Comparison of ENCODE assay signal across 17 cellular contexts in genomic region chr6:15573376-15573775, GRCh38.
"Had no signal": no experiment of that assay in that cellular context is flagged by ENCODE, and none has a peak within 500 bp of the region (broad histone marks: within the 10 kb centered on the region; RNA-seq: fewer than 3 reads in every experiment).

No MANE protein-coding gene starts in this region.

- ATAC-seq: foreskin keratinocyte, left colon, left ventricle myocardium superior had no signal

- H3K36me3 ChIP-seq: neutrophil, right atrium auricular region had no signal

- H2AFZ ChIP-seq: hepatocyte had no signal

- H3K4me3 ChIP-seq: hepatocyte, right atrium auricular region had no signal

- H3K27ac Mint-ChIP-seq: endodermal cell had no signal

- H3K9me3 Mint-ChIP-seq: endodermal cell, naive B cell had no signal

- H3K27me3 Mint-ChIP-seq: naive B cell had no signal

- H3K4me1 ChIP-seq: foreskin keratinocyte had no signal

- H3K9me3 ChIP-seq: neutrophil, right atrium auricular region had no signal

- H3K4me2 ChIP-seq: hepatocyte had no signal

- H3K27me3 ChIP-seq: foreskin keratinocyte, hepatocyte, neutrophil, right atrium auricular region had no signal

- H3K27ac ChIP-seq: foreskin keratinocyte, hepatocyte, neutrophil, right atrium auricular region had no signal

- DNase-seq: dermis blood vessel endothelial cell; endodermal cell; erythroblast; foreskin keratinocyte; left colon; left ventricle myocardium superior; mesendoderm; naive B cell; posterior cingulate gyrus; small intestine; stimulated activated CD4-positive, alpha-beta T cell treated with anti-CD3 and anti-CD28 coated beads, Interleukin-12 subunit alpha, Interleukin-12 subunit beta, amount 100 ng/mL, for 4 hours; stimulated activated naive CD4-positive, alpha-beta T cell treated with Interleukin-2 at 50 U/mL for 16 hours; trophoblast cell had no signal

- H3K4me3 Mint-ChIP-seq: endodermal cell, naive B cell, nephron had no signal
